Comparison of ENCODE assay signal across 17 cellular contexts in genomic region chr4:150343796-150344195, GRCh38.
DNase-seq lines count a peak whose midpoint lies in the region; ATAC-seq and TF ChIP-seq lines count a peak whose summit lies in the region.
"Had no signal": no experiment of that assay in that cellular context is flagged by ENCODE, and none has a peak within 500 bp of the region (broad histone marks: within the 10 kb centered on the region; RNA-seq: fewer than 3 reads in every experiment).

No MANE protein-coding gene starts in this region.

- intact Hi-C loops in activated CD8-positive, alpha-beta T cell treated with anti-CD3 and anti-CD28 coated beads for 36 hours (cut with micrococcal nuclease), result no loop called here
- intact Hi-C loops in heart left ventricle (cut with DNase I), result no loop called here
- intact Hi-C loops in left cardiac atrium (cut with DNase I), result loop anchor here in 1 of 2 donors (1.0 kb wide), 1 partner anchor 11 kb away; no protein-coding TSS in a partner anchor

- TF ChIP-seq POLR2A in heart left ventricle (IDR thresholded peaks at IDR 0.05), result no peak

- H3K4me2 ChIP-seq in neural progenitor cell, result no peak overlapping the region
- H3K4me2 ChIP-seq: BLaER1 had no signal

- no peaks in the 10 kb centered on the region for H3F3A ChIP-seq in neural progenitor cell (ENCODE audit: low read depth)

- no peak overlapping the region for H3K4me3 Mint-ChIP-seq in activated CD8-positive, alpha-beta T cell treated with anti-CD3 and anti-CD28 coated beads for 36 hours
- H3K4me3 Mint-ChIP-seq in activated CD8-positive, alpha-beta T cell treated with anti-CD3 and anti-CD28 coated beads, Interleukin-2, amount 10 ng/mL, durations not matched to agents 7 days and 5 days, result no peak overlapping the region
- H3K4me3 Mint-ChIP-seq in central memory CD8-positive, alpha-beta T cell, result no peak overlapping the region
- H3K4me3 Mint-ChIP-seq in neural progenitor cell, result no peak overlapping the region
- H3K4me3 Mint-ChIP-seq: CD8-positive, alpha-beta memory T cell; H9 had no signal

- no peak for DNase-seq in activated CD8-positive, alpha-beta T cell treated with anti-CD3 and anti-CD28 coated beads for 36 hours
- DNase-seq in activated CD8-positive, alpha-beta T cell treated with anti-CD3 and anti-CD28 coated beads, Interleukin-2, amount 10 ng/mL, durations not matched to agents 7 days and 5 days, result no peak
- DNase-seq in heart left ventricle (no peak), left cardiac atrium (no peak), neural progenitor cell (ENCODE audit: low spot score) (peak; percentile 22), SHP77 (lab: John Stamatoyannopoulos, UW) (no peak)
- DNase-seq in central memory CD8-positive, alpha-beta T cell (ENCODE audit: low spot score in 2 of 2), result no peak
- DNase-seq: 8988T; AML-193; Caco-2; CD8-positive, alpha-beta memory T cell; DND-41; GDM1; GOT3; H9 had no signal

- H3K27ac ChIP-seq in heart left ventricle (peak overlapping the region in 3 of 12 donors; percentile 23 to 35 (median 35)), neural progenitor cell (peak overlapping the region; percentile 66)
- H3K27ac ChIP-seq: BLaER1 had no signal

- H2AFZ ChIP-seq in neural progenitor cell (replicated peaks), result no peak overlapping the region

- peaks cover 0 to 5% (median 0%) of the 10 kb centered on the region in 9 donors for H3K36me3 ChIP-seq in heart left ventricle
- no peaks in the 10 kb centered on the region for H3K36me3 ChIP-seq in neural progenitor cell

- H3K36me3 Mint-ChIP-seq in activated CD8-positive, alpha-beta T cell treated with anti-CD3 and anti-CD28 coated beads for 36 hours (ENCODE audit: low read depth), result peaks cover 15% of the 10 kb centered on the region
- H3K36me3 Mint-ChIP-seq in activated CD8-positive, alpha-beta T cell treated with anti-CD3 and anti-CD28 coated beads, Interleukin-2, amount 10 ng/mL, durations not matched to agents 7 days and 5 days (ENCODE audit: low read depth), result peaks cover 6% of the 10 kb centered on the region
- H3K36me3 Mint-ChIP-seq in central memory CD8-positive, alpha-beta T cell (ENCODE audit: insufficient read depth), result peaks cover 6% of the 10 kb centered on the region
- H3K36me3 Mint-ChIP-seq in neural progenitor cell, result peaks cover 7% of the 10 kb centered on the region

- peaks cover 2% of the 10 kb centered on the region for H3K4me1 Mint-ChIP-seq in activated CD8-positive, alpha-beta T cell treated with anti-CD3 and anti-CD28 coated beads for 36 hours (ENCODE audit: low read depth)
- H3K4me1 Mint-ChIP-seq in activated CD8-positive, alpha-beta T cell treated with anti-CD3 and anti-CD28 coated beads, Interleukin-2, amount 10 ng/mL, durations not matched to agents 7 days and 5 days (ENCODE audit: low read depth), result no peaks in the 10 kb centered on the region
- no peaks in the 10 kb centered on the region for H3K4me1 Mint-ChIP-seq in central memory CD8-positive, alpha-beta T cell
- peaks cover 7% of the 10 kb centered on the region for H3K4me1 Mint-ChIP-seq in neural progenitor cell
- H3K4me1 Mint-ChIP-seq: CD8-positive, alpha-beta memory T cell had no signal

- no peaks in the 10 kb centered on the region for H4K20me1 ChIP-seq in neural progenitor cell (ENCODE audit: low read depth)
- H4K20me1 ChIP-seq: BLaER1 had no signal

- no peak for ATAC-seq in activated CD8-positive, alpha-beta T cell treated with anti-CD3 and anti-CD28 coated beads for 36 hours
- no peak for ATAC-seq in activated CD8-positive, alpha-beta T cell treated with anti-CD3 and anti-CD28 coated beads, Interleukin-2, amount 10 ng/mL, durations not matched to agents 7 days and 5 days
- peak; percentile 42 to 87 (median 70) for ATAC-seq in heart left ventricle
- no peak for ATAC-seq in left cardiac atrium
- no peak for ATAC-seq in central memory CD8-positive, alpha-beta T cell (replicated peaks; ENCODE audit: extremely low read depth, poor library complexity, severe bottlenecking)
- ATAC-seq in HG03520 (IDR thresholded peaks at IDR 0.05; ENCODE audit: unreplicated experiment), result no peak

- H3K27me3 ChIP-seq in heart left ventricle (no peaks in the 10 kb centered on the region), neural progenitor cell (no peaks in the 10 kb centered on the region)
- H3K27me3 ChIP-seq: BLaER1 had no signal

- no peak overlapping the region for H3K9ac ChIP-seq in neural progenitor cell
- H3K9ac ChIP-seq: BLaER1 had no signal

- H3K9me3 Mint-ChIP-seq in activated CD8-positive, alpha-beta T cell treated with anti-CD3 and anti-CD28 coated beads for 36 hours, result no peaks in the 10 kb centered on the region
- no peaks in the 10 kb centered on the region for H3K9me3 Mint-ChIP-seq in activated CD8-positive, alpha-beta T cell treated with anti-CD3 and anti-CD28 coated beads, Interleukin-2, amount 10 ng/mL, durations not matched to agents 7 days and 5 days (ENCODE audit: insufficient read depth)
- no peaks in the 10 kb centered on the region for H3K9me3 Mint-ChIP-seq in central memory CD8-positive, alpha-beta T cell
- no peaks in the 10 kb centered on the region for H3K9me3 Mint-ChIP-seq in neural progenitor cell
- H3K9me3 Mint-ChIP-seq: CD8-positive, alpha-beta memory T cell; H9 had no signal

- no peaks in the 10 kb centered on the region for H3K79me2 ChIP-seq in neural progenitor cell (ENCODE audit: low read depth)

- H3K4me3 ChIP-seq in heart left ventricle (no peak overlapping the region), neural progenitor cell (no peak overlapping the region)
- H3K4me3 ChIP-seq: BLaER1 had no signal

- no peaks in the 10 kb centered on the region for H3K9me3 ChIP-seq in heart left ventricle
- H3K9me3 ChIP-seq in neural progenitor cell (ENCODE audit: low read depth), result no peaks in the 10 kb centered on the region
- H3K9me3 ChIP-seq: BLaER1, Caco-2 had no signal

- WGBS in heart left ventricle, 4 donors, result 64 to 70% (median 66%) methylated on average over 2 of the region's 2 CpGs

- H3K27me3 Mint-ChIP-seq in activated CD8-positive, alpha-beta T cell treated with anti-CD3 and anti-CD28 coated beads for 36 hours, result no peaks in the 10 kb centered on the region
- no peaks in the 10 kb centered on the region for H3K27me3 Mint-ChIP-seq in activated CD8-positive, alpha-beta T cell treated with anti-CD3 and anti-CD28 coated beads, Interleukin-2, amount 10 ng/mL, durations not matched to agents 7 days and 5 days (ENCODE audit: low read depth)
- H3K27me3 Mint-ChIP-seq in central memory CD8-positive, alpha-beta T cell, result no peaks in the 10 kb centered on the region
- H3K27me3 Mint-ChIP-seq in neural progenitor cell (ENCODE audit: insufficient read depth, low read depth), result no peaks in the 10 kb centered on the region
- H3K27me3 Mint-ChIP-seq: CD8-positive, alpha-beta memory T cell had no signal

- POLR2A ChIA-PET in activated CD8-positive, alpha-beta T cell treated with anti-CD3 and anti-CD28 coated beads for 36 hours (lab: Charles Lee), result interaction anchor here (0.6 kb wide), 1 partner anchor 60 kb away, joined by 3 read pairs; no protein-coding TSS in a partner anchor
- POLR2A ChIA-PET in activated CD8-positive, alpha-beta T cell treated with anti-CD3 and anti-CD28 coated beads, Interleukin-2, amount 10 ng/mL, durations not matched to agents 7 days and 5 days (lab: Charles Lee), result no interaction called here

- CTCF ChIA-PET in activated CD8-positive, alpha-beta T cell treated with anti-CD3 and anti-CD28 coated beads for 36 hours (lab: Charles Lee), result no interaction called here
- CTCF ChIA-PET in activated CD8-positive, alpha-beta T cell treated with anti-CD3 and anti-CD28 coated beads, Interleukin-2, amount 10 ng/mL, durations not matched to agents 7 days and 5 days (lab: Charles Lee), result no interaction called here

- H3K27ac Mint-ChIP-seq in activated CD8-positive, alpha-beta T cell treated with anti-CD3 and anti-CD28 coated beads for 36 hours, result peak overlapping the region; percentile 7
- H3K27ac Mint-ChIP-seq in activated CD8-positive, alpha-beta T cell treated with anti-CD3 and anti-CD28 coated beads, Interleukin-2, amount 10 ng/mL, durations not matched to agents 7 days and 5 days, result no peak overlapping the region
- H3K27ac Mint-ChIP-seq in central memory CD8-positive, alpha-beta T cell (ENCODE audit: low read depth), result peak overlapping the region; percentile 2
- no peak overlapping the region for H3K27ac Mint-ChIP-seq in neural progenitor cell

- H3K4me1 ChIP-seq in heart left ventricle, result peaks cover 0 to 11% (median 0%) of the 10 kb centered on the region in 12 donors
- peaks cover 14% of the 10 kb centered on the region for H3K4me1 ChIP-seq in neural progenitor cell
- H3K4me1 ChIP-seq: BLaER1, Caco-2 had no signal

- no peak for TF ChIP-seq CTCF in activated CD8-positive, alpha-beta T cell treated with anti-CD3 and anti-CD28 coated beads for 36 hours (IDR thresholded peaks at IDR 0.05)
- no peak for TF ChIP-seq CTCF in heart left ventricle (IDR thresholded peaks at IDR 0.05)
- no peak for TF ChIP-seq CTCF in neural progenitor cell (IDR thresholded peaks at IDR 0.05)

Comparison
In these comparisons a context has a peak if more than half of its experiments do, and no peak if none do; other contexts are left out.
1. ATAC-seq: peak in heart left ventricle (4 of 4); none in activated CD8-positive, alpha-beta T cell treated with anti-CD3 and anti-CD28 coated beads for 36 hours (single experiment), activated CD8-positive, alpha-beta T cell treated with anti-CD3 and anti-CD28 coated beads, Interleukin-2, amount 10 ng/mL, durations not matched to agents 7 days and 5 days (single experiment), left cardiac atrium (0 of 2), central memory CD8-positive, alpha-beta T cell (single experiment) and HG03520 (single experiment).
2. H3K27ac Mint-ChIP-seq: peak in activated CD8-positive, alpha-beta T cell treated with anti-CD3 and anti-CD28 coated beads for 36 hours (single experiment) and central memory CD8-positive, alpha-beta T cell (single experiment); none in activated CD8-positive, alpha-beta T cell treated with anti-CD3 and anti-CD28 coated beads, Interleukin-2, amount 10 ng/mL, durations not matched to agents 7 days and 5 days (single experiment) and neural progenitor cell (single experiment).